Comparison of ENCODE assay signal across 18 cellular contexts in genomic region chr9:35911690-35912089, GRCh38. TPM values are rescaled to one million over a fixed set of nuclear protein-coding genes. Genes with fewer than 3 reads are reported as not detected.
A peak's percentile ranks its signal among the peaks of the same experiment; 100 is the strongest.
DNase-seq lines count a peak whose midpoint lies in the region; ATAC-seq and TF ChIP-seq lines count a peak whose summit lies in the region.
"Had no signal": no experiment of that assay in that cellular context is flagged by ENCODE, and none has a peak within 500 bp of the region (broad histone marks: within the 10 kb centered on the region; RNA-seq: fewer than 3 reads in every experiment).

No MANE protein-coding gene starts in this region.

- H3K27me3 ChIP-seq in heart left ventricle (no peaks in the 10 kb centered on the region), trophoblast cell (ENCODE audit: insufficient read depth, low read length) (no peaks in the 10 kb centered on the region)
- H3K27me3 ChIP-seq: colonic mucosa, ovary had no signal

- no peak overlapping the region for H3K9ac ChIP-seq in trophoblast cell (ENCODE audit: low read length)

- H3K36me3 Mint-ChIP-seq in endothelial cell (ENCODE audit: low read depth, unreplicated experiment) (peaks cover 10% of the 10 kb centered on the region), osteocyte (ENCODE audit: unreplicated experiment) (no peaks in the 10 kb centered on the region)

- H3K79me1 ChIP-seq in trophoblast cell (ENCODE audit: low read length): peaks cover 23% of the 10 kb centered on the region

- H3K27me3 Mint-ChIP-seq in endothelial cell (ENCODE audit: unreplicated experiment) (peaks cover 41% of the 10 kb centered on the region), osteocyte (ENCODE audit: unreplicated experiment) (no peaks in the 10 kb centered on the region)

- peak overlapping the region in 11 of 12 donors; percentile 2 to 59 (median 52) for H3K4me3 ChIP-seq in heart left ventricle
- H3K4me3 ChIP-seq in trophoblast cell (ENCODE audit: low read depth, low read length): no peak overlapping the region
- H3K4me3 ChIP-seq: colonic mucosa, ovary, skin epidermis had no signal

- 58 to 76% (median 63%) methylated on average over 10 of the region's 10 CpGs for WGBS in heart left ventricle, 4 donors
- WGBS in trophoblast cell (ENCODE audit: extremely low coverage, insufficient coverage, insufficient read length): no CpG with 5 or more reads among the region's 10 CpGs

- no peak overlapping the region for H4K91ac ChIP-seq in trophoblast cell (ENCODE audit: low read depth, low read length)

- H3K4me1 Mint-ChIP-seq in endothelial cell (ENCODE audit: unreplicated experiment) (peaks cover 62% of the 10 kb centered on the region), osteocyte (ENCODE audit: unreplicated experiment) (peaks cover 50% of the 10 kb centered on the region)

- H2BK5ac ChIP-seq in trophoblast cell (ENCODE audit: low read depth, low read length, poor library complexity): no peak overlapping the region

- H2AK5ac ChIP-seq in trophoblast cell (ENCODE audit: low read length): no peak overlapping the region

- H3K4me3 Mint-ChIP-seq in endothelial cell (ENCODE audit: unreplicated experiment) (peak overlapping the region; percentile 91), osteocyte (ENCODE audit: unreplicated experiment) (no peak overlapping the region)

- H2BK12ac ChIP-seq in trophoblast cell (ENCODE audit: low read length): no peak overlapping the region

- H3K14ac ChIP-seq in trophoblast cell (ENCODE audit: low read length): no peak overlapping the region

- no peak overlapping the region for H4K8ac ChIP-seq in trophoblast cell (ENCODE audit: low read depth, low read length)

- ATAC-seq in heart left ventricle: no peak

- H2BK120ac ChIP-seq in trophoblast cell (ENCODE audit: insufficient read depth, low read length, poor library complexity): no peak overlapping the region

- H3K4ac ChIP-seq in trophoblast cell (ENCODE audit: low read depth, low read length): no peak overlapping the region

- peaks cover 3% of the 10 kb centered on the region for H3K79me2 ChIP-seq in trophoblast cell (ENCODE audit: control insufficient read depth, insufficient read depth, low read length, poor library complexity)

- H3K4me2 ChIP-seq in trophoblast cell (ENCODE audit: low read length): no peak overlapping the region

- H3K23ac ChIP-seq in trophoblast cell (ENCODE audit: low read length): no peak overlapping the region

- TF ChIP-seq CTCF in heart left ventricle (IDR thresholded peaks at IDR 0.05) (no peak), endothelial cell (IDR thresholded peaks at IDR 0.05; ENCODE audit: unreplicated experiment) (no peak), osteocyte (IDR thresholded peaks at IDR 0.05) (no peak)

- no peaks in the 10 kb centered on the region for H3K36me3 ChIP-seq in heart left ventricle
- H3K36me3 ChIP-seq in trophoblast cell (ENCODE audit: control insufficient read depth in 1 of 2, insufficient read depth in 2 of 2, low read length in 2 of 2): no peaks in the 10 kb centered on the region
- H3K36me3 ChIP-seq: colonic mucosa, ovary had no signal

- TF ChIP-seq POLR2A in heart left ventricle (IDR thresholded peaks at IDR 0.05): peak in 1 of 2 donors; percentile 42

- H3K18ac ChIP-seq in trophoblast cell (ENCODE audit: low read length): no peak overlapping the region

- no peak overlapping the region for H4K12ac ChIP-seq in trophoblast cell (ENCODE audit: low read depth, low read length)

- H3K9me3 ChIP-seq in heart left ventricle: no peaks in the 10 kb centered on the region
- peaks cover 2% of the 10 kb centered on the region for H3K9me3 ChIP-seq in trophoblast cell (ENCODE audit: insufficient read depth, low read depth, low read length)
- H3K9me3 ChIP-seq: colonic mucosa, ovary had no signal

- DNase-seq in heart left ventricle: peak in 4 of 5 donors; percentile 15 to 56 (median 36)
- no peak for DNase-seq in cardiac septum (ENCODE audit: low spot score)
- DNase-seq in endothelial cell (ENCODE audit: low spot score): no peak
- DNase-seq in osteocyte (ENCODE audit: extremely low spot score, unreplicated experiment): no peak
- no peak for DNase-seq in SW480 (ENCODE audit: low spot score)
- no peak for DNase-seq in trophoblast cell
- no peak for DNase-seq in NCI-H2171 (lab: John Stamatoyannopoulos, UW)
- no peak for DNase-seq in NCI-H1694 treated with DMSO at 0.1 percent for 48 hours (lab: John Stamatoyannopoulos, UW)
- DNase-seq: activated gamma-delta T cell treated with Interleukin-2 at 50 U/mL for 16 hours, colonic mucosa, foreskin melanocyte, NCI-H510A, ovary, SHP77 had no signal

- H3K9me3 Mint-ChIP-seq in endothelial cell (ENCODE audit: unreplicated experiment) (no peaks in the 10 kb centered on the region), osteocyte (ENCODE audit: unreplicated experiment) (no peaks in the 10 kb centered on the region)

- H3K27ac Mint-ChIP-seq in endothelial cell (ENCODE audit: unreplicated experiment): no peak overlapping the region
- H3K27ac Mint-ChIP-seq in osteocyte (ENCODE audit: unreplicated experiment): peak overlapping the region; percentile 50

- intact Hi-C loops in heart left ventricle (cut with DNase I) (no loop called here), cardiac septum (cut with DNase I) (no loop called here)

- H3K27ac ChIP-seq in heart left ventricle (peak overlapping the region; percentile 47 to 98 (median 94)), trophoblast cell (ENCODE audit: low read depth, low read length) (no peak overlapping the region)
- H3K27ac ChIP-seq: ovary had no signal

- H3K4me1 ChIP-seq in heart left ventricle (peaks cover 10 to 91% (median 67%) of the 10 kb centered on the region in 12 donors), trophoblast cell (ENCODE audit: control insufficient read depth in 1 of 2, insufficient read depth in 2 of 2, low read length in 2 of 2) (peaks cover 32 to 42% of the 10 kb centered on the region in 2 experiments)

- H2AFZ ChIP-seq in trophoblast cell (ENCODE audit: insufficient read depth, low read length, poor library complexity): no peak overlapping the region

RNA-seq across cellular contexts. Expression of gene SPAAR, which starts 2.4 kb away (rescaled TPM):
- total RNA-seq in heart left ventricle: 10 to 100 TPM in 2 of 9 donors, 1 to 10 TPM in 7; 4.1 to 10.3 (median 6.8) TPM
- polyA plus RNA-seq in heart left ventricle: 10 to 100 TPM in 1 of 2 donors, 1 to 10 TPM in 1; 7.4 to 11.3 TPM
- total RNA-seq in cardiac septum: 4.0 TPM
- total RNA-seq in endothelial cell (ENCODE audit: unreplicated experiment): 32.0 TPM
- total RNA-seq in osteocyte: 0.56 TPM in 1 of 2 replicates, not detected in the other
- polyA plus RNA-seq in trophoblast cell (2013): 0.11 TPM in 2 replicates
- total RNA-seq: T-helper 1 cell treated with Interleukin-12 subunit alpha and Interleukin-12 subunit beta and Interleukin-4 antibody, amounts not matched to agents 30 ng/mL and 1 ng/mL, for 36 hours had no signal

RNA-seq across cellular contexts. Expression of gene HRCT1, which starts 5.7 kb away (rescaled TPM):
- total RNA-seq in heart left ventricle: 1 to 10 TPM in 8 of 9 donors, under 1 TPM in 1; 0.97 to 9.5 (median 4.4) TPM
- 1 to 10 TPM; 3.7 to 6.3 TPM for polyA plus RNA-seq in heart left ventricle
- 1.5 TPM for total RNA-seq in cardiac septum
- 0.87 TPM for total RNA-seq in endothelial cell (ENCODE audit: unreplicated experiment)
- total RNA-seq in osteocyte: 3.0 and 3.7 TPM in 2 replicates
- polyA plus RNA-seq in trophoblast cell (2013): 0.07 and 0.14 TPM in 2 replicates
- total RNA-seq: T-helper 1 cell treated with Interleukin-12 subunit alpha and Interleukin-12 subunit beta and Interleukin-4 antibody, amounts not matched to agents 30 ng/mL and 1 ng/mL, for 36 hours had no signal

RNA-seq across cellular contexts. Expression of gene OR13J1, which starts 41.5 kb away (rescaled TPM):
- total RNA-seq in heart left ventricle (not detected), cardiac septum (not detected), endothelial cell (ENCODE audit: unreplicated experiment) (not detected), osteocyte (not detected in 2 replicates)
- polyA plus RNA-seq in heart left ventricle: not detected
- not detected in 2 replicates for polyA plus RNA-seq in trophoblast cell (2013)
- total RNA-seq: colonic mucosa; ovary; T-helper 1 cell treated with Interleukin-12 subunit alpha and Interleukin-12 subunit beta and Interleukin-4 antibody, amounts not matched to agents 30 ng/mL and 1 ng/mL, for 36 hours; ureter had no signal
- polyA plus RNA-seq: AG04450, ovary had no signal

RNA-seq across cellular contexts. Expression of gene OR2S2, which starts 46.3 kb away (rescaled TPM):
- total RNA-seq in heart left ventricle (not detected), cardiac septum (not detected), endothelial cell (ENCODE audit: unreplicated experiment) (not detected), osteocyte (not detected in 2 replicates)
- not detected for polyA plus RNA-seq in heart left ventricle
- polyA plus RNA-seq in trophoblast cell (2013): not detected in 2 replicates
- total RNA-seq: colonic mucosa; ovary; T-helper 1 cell treated with Interleukin-12 subunit alpha and Interleukin-12 subunit beta and Interleukin-4 antibody, amounts not matched to agents 30 ng/mL and 1 ng/mL, for 36 hours; ureter had no signal
- polyA plus RNA-seq: ovary had no signal

Comparison
In these comparisons a context has a peak if more than half of its experiments do, and no peak if none do; other contexts are left out.
1. DNase-seq: peak in heart left ventricle (4 of 5); none in cardiac septum (single experiment), endothelial cell (single experiment), osteocyte (single experiment), SW480 (single experiment), trophoblast cell (0 of 2), NCI-H2171 (single experiment) and NCI-H1694 treated with DMSO at 0.1 percent for 48 hours (single experiment).